Comparison of ENCODE assay signal across 8 cellular contexts in genomic region chr16:53099318-53100130, GRCh38. TPM values are rescaled to one million over a fixed set of nuclear protein-coding genes. Genes with fewer than 3 reads are reported as not detected.
DNase-seq lines count a peak whose midpoint lies in the region; ATAC-seq and TF ChIP-seq lines count a peak whose summit lies in the region.

No MANE protein-coding gene starts in this region.

- no peaks in the 10 kb centered on the region for H3K9me3 ChIP-seq in PC-9 (ENCODE audit: insufficient read depth, low read depth)

- no peaks in the 10 kb centered on the region for H3K27me3 ChIP-seq in PC-9 (ENCODE audit: insufficient read depth, low read depth)

- H3F3A ChIP-seq in PC-9 (ENCODE audit: insufficient read depth, low read depth) = peaks cover 45% of the 10 kb centered on the region

- peak overlapping the region; percentile 84 to 93 (median 92) for H3K4me3 Mint-ChIP-seq in IgD-negative memory B cell
- H3K4me3 Mint-ChIP-seq in activated T-helper 2 cell treated with anti-CD3 and anti-CD28 coated beads, Interferon-gamma antibody, Interleukin-2, Interleukin-4, amounts not matched to agents 10 μg/mL and 5 μg/mL and 100 μg/mL, durations not matched to agents 14 hours and 24 hours and 36 hours (ENCODE audit: low read depth) = peak overlapping the region; percentile 83
- H3K4me3 Mint-ChIP-seq in naive thymus-derived CD8-positive, alpha-beta T cell = peak overlapping the region; percentile 82 to 93 (median 88)
- H3K4me3 Mint-ChIP-seq in stimulated activated naive CD8-positive, alpha-beta T cell treated with anti-CD3 and anti-CD28 coated beads, Interleukin-15, amount 100 ng/mL, for 72 hours = peak overlapping the region; percentile 82 to 97

- no peaks in the 10 kb centered on the region for H4K20me1 ChIP-seq in PC-9 (ENCODE audit: insufficient read depth)

- DNase-seq in DMS 273 treated with DMSO at 0.1 percent for 48 hours (lab: John Stamatoyannopoulos, UW) = peak; percentile 91
- DNase-seq in PC-9 = peak; percentile 94 to 97
- DNase-seq in activated T-helper 2 cell treated with anti-CD3 and anti-CD28 coated beads, Interferon-gamma antibody, Interleukin-2, Interleukin-4, amounts not matched to agents 10 μg/mL and 5 μg/mL and 100 μg/mL, durations not matched to agents 14 hours and 24 hours and 36 hours (ENCODE audit: low spot score) = peak; percentile 37
- peak; percentile 96 for DNase-seq in fibroblast of pulmonary artery (ENCODE audit: low read depth)
- peak in 6 of 10 donors; percentile 11 to 34 (median 24) for DNase-seq in naive thymus-derived CD8-positive, alpha-beta T cell
- peak; percentile 38 to 68 for DNase-seq in stimulated activated naive CD8-positive, alpha-beta T cell treated with anti-CD3 and anti-CD28 coated beads, Interleukin-15, amount 100 ng/mL, for 72 hours

- H3K27ac ChIP-seq in PC-9 = peak overlapping the region; percentile 94

- peak; percentile 44 for ATAC-seq in GM21576 (IDR thresholded peaks at IDR 0.05; ENCODE audit: unreplicated experiment)
- ATAC-seq in naive thymus-derived CD8-positive, alpha-beta T cell = peak; percentile 77 to 83
- ATAC-seq in stimulated activated naive CD8-positive, alpha-beta T cell treated with anti-CD3 and anti-CD28 coated beads, Interleukin-15, amount 100 ng/mL, for 72 hours = peak; percentile 91

- H2AFZ ChIP-seq in PC-9 = peak overlapping the region; percentile 34

- intact Hi-C loops in PC-9 (cut with micrococcal nuclease; ENCODE audit: unreplicated experiment) = loop anchor here (1.0 kb wide), 2 partner anchors 31 to 44 kb away; no protein-coding TSS in a partner anchor
- intact Hi-C loops in activated T-helper 2 cell treated with anti-CD3 and anti-CD28 coated beads, Interferon-gamma antibody, Interleukin-2, Interleukin-4, amounts not matched to agents 10 μg/mL and 5 μg/mL and 100 μg/mL, durations not matched to agents 14 hours and 24 hours and 36 hours (cut with micrococcal nuclease) = loop anchor here (1.0 to 2.0 kb wide), 2 partner anchors 31 to 45 kb away; partner anchors contain the start of gene CHD9

- H3K4me3 ChIP-seq in PC-9 (peak overlapping the region; percentile 51), fibroblast of pulmonary artery (replicated peaks; ENCODE audit: low read depth, low read length) (peak overlapping the region; percentile 49)

- peak overlapping the region; percentile 96 to 99 (median 96) for H3K27ac Mint-ChIP-seq in IgD-negative memory B cell
- peak overlapping the region; percentile 96 for H3K27ac Mint-ChIP-seq in activated T-helper 2 cell treated with anti-CD3 and anti-CD28 coated beads, Interferon-gamma antibody, Interleukin-2, Interleukin-4, amounts not matched to agents 10 μg/mL and 5 μg/mL and 100 μg/mL, durations not matched to agents 14 hours and 24 hours and 36 hours
- H3K27ac Mint-ChIP-seq in naive thymus-derived CD8-positive, alpha-beta T cell = peak overlapping the region; percentile 41 to 94 (median 86)
- H3K27ac Mint-ChIP-seq in stimulated activated naive CD8-positive, alpha-beta T cell treated with anti-CD3 and anti-CD28 coated beads, Interleukin-15, amount 100 ng/mL, for 72 hours = peak overlapping the region; percentile 94 to 95

- no peaks in the 10 kb centered on the region for H3K9me2 ChIP-seq in PC-9 (ENCODE audit: insufficient read depth)

- peaks cover 40 to 42% (median 41%) of the 10 kb centered on the region in 3 donors for H3K4me1 Mint-ChIP-seq in IgD-negative memory B cell
- H3K4me1 Mint-ChIP-seq in activated T-helper 2 cell treated with anti-CD3 and anti-CD28 coated beads, Interferon-gamma antibody, Interleukin-2, Interleukin-4, amounts not matched to agents 10 μg/mL and 5 μg/mL and 100 μg/mL, durations not matched to agents 14 hours and 24 hours and 36 hours (ENCODE audit: low read depth) = peaks cover 23% of the 10 kb centered on the region
- H3K4me1 Mint-ChIP-seq in naive thymus-derived CD8-positive, alpha-beta T cell = peaks cover 8 to 41% (median 18%) of the 10 kb centered on the region in 4 donors
- peaks cover 17% of the 10 kb centered on the region for H3K4me1 Mint-ChIP-seq in stimulated activated naive CD8-positive, alpha-beta T cell treated with anti-CD3 and anti-CD28 coated beads, Interleukin-15, amount 100 ng/mL, for 72 hours

- no peaks in the 10 kb centered on the region for H3K9me3 Mint-ChIP-seq in IgD-negative memory B cell
- H3K9me3 Mint-ChIP-seq in activated T-helper 2 cell treated with anti-CD3 and anti-CD28 coated beads, Interferon-gamma antibody, Interleukin-2, Interleukin-4, amounts not matched to agents 10 μg/mL and 5 μg/mL and 100 μg/mL, durations not matched to agents 14 hours and 24 hours and 36 hours = no peaks in the 10 kb centered on the region
- H3K9me3 Mint-ChIP-seq in naive thymus-derived CD8-positive, alpha-beta T cell = no peaks in the 10 kb centered on the region
- H3K9me3 Mint-ChIP-seq in stimulated activated naive CD8-positive, alpha-beta T cell treated with anti-CD3 and anti-CD28 coated beads, Interleukin-15, amount 100 ng/mL, for 72 hours = no peaks in the 10 kb centered on the region

- peaks cover 60% of the 10 kb centered on the region for H3K4me1 ChIP-seq in PC-9 (replicated peaks; ENCODE audit: insufficient read depth)

- no peaks in the 10 kb centered on the region for H3K27me3 Mint-ChIP-seq in IgD-negative memory B cell
- no peaks in the 10 kb centered on the region for H3K27me3 Mint-ChIP-seq in activated T-helper 2 cell treated with anti-CD3 and anti-CD28 coated beads, Interferon-gamma antibody, Interleukin-2, Interleukin-4, amounts not matched to agents 10 μg/mL and 5 μg/mL and 100 μg/mL, durations not matched to agents 14 hours and 24 hours and 36 hours (ENCODE audit: low read depth)
- no peaks in the 10 kb centered on the region for H3K27me3 Mint-ChIP-seq in naive thymus-derived CD8-positive, alpha-beta T cell
- H3K27me3 Mint-ChIP-seq in stimulated activated naive CD8-positive, alpha-beta T cell treated with anti-CD3 and anti-CD28 coated beads, Interleukin-15, amount 100 ng/mL, for 72 hours = no peaks in the 10 kb centered on the region

- no TSS peak for BruUV-seq in PC-9 (replicated peaks; lab: Mats Ljungman, UMichigan)

- no peaks in the 10 kb centered on the region for H3K36me3 ChIP-seq in PC-9 (ENCODE audit: low read depth)

- H3K79me2 ChIP-seq in PC-9 (ENCODE audit: low read depth) = peaks cover 23% of the 10 kb centered on the region; the same call in 1 of the 2 replicates

- POLR2A ChIA-PET in PC-9 (lab: Charles Lee; ENCODE audit: unreplicated experiment) = interaction anchor here (0.6 to 0.7 kb wide), 2 partner anchors 30 to 42 kb away, joined by 3 to 5 read pairs; no protein-coding TSS in a partner anchor
- POLR2A ChIA-PET in naive thymus-derived CD8-positive, alpha-beta T cell (lab: Charles Lee) = no interaction called here

- TF ChIP-seq CTCF in PC-9 (conservative IDR thresholded peaks at IDR 0.05) (no peak), fibroblast of pulmonary artery (IDR thresholded peaks at IDR 0.05; ENCODE audit: low read length, missing control alignments) (no peak)

- H3K4me2 ChIP-seq in PC-9 = peak overlapping the region; percentile 87

- H3K36me3 Mint-ChIP-seq in IgD-negative memory B cell = peaks cover 2% of the 10 kb centered on the region
- H3K36me3 Mint-ChIP-seq in activated T-helper 2 cell treated with anti-CD3 and anti-CD28 coated beads, Interferon-gamma antibody, Interleukin-2, Interleukin-4, amounts not matched to agents 10 μg/mL and 5 μg/mL and 100 μg/mL, durations not matched to agents 14 hours and 24 hours and 36 hours (ENCODE audit: low read depth) = peaks cover 2% of the 10 kb centered on the region
- no peaks in the 10 kb centered on the region for H3K36me3 Mint-ChIP-seq in naive thymus-derived CD8-positive, alpha-beta T cell

- CTCF ChIA-PET in PC-9 (lab: Charles Lee) = no interaction called here

RNA-seq across cellular contexts. Expression of gene CHD9, which starts 44.7 kb away (rescaled TPM):
- 72.3 TPM for polyA plus RNA-seq in IgD-negative memory B cell
- total RNA-seq in PC-9 (2021) = 19.2 and 26.3 TPM in 2 replicates
- total RNA-seq in activated T-helper 2 cell treated with anti-CD3 and anti-CD28 coated beads, Interferon-gamma antibody, Interleukin-2, Interleukin-4, amounts not matched to agents 10 μg/mL and 5 μg/mL and 100 μg/mL, durations not matched to agents 14 hours and 24 hours and 36 hours = 25.0 and 27.1 TPM in 2 replicates
- 10 to 100 TPM; 36.4 to 42.6 TPM for total RNA-seq in naive thymus-derived CD8-positive, alpha-beta T cell
- 10 to 100 TPM; 18.4 to 28.8 (median 21.7) TPM for polyA plus RNA-seq in naive thymus-derived CD8-positive, alpha-beta T cell

RNA-seq across cellular contexts. Expression of gene CHD9NB, which starts 46.8 kb away (rescaled TPM):
- not detected for polyA plus RNA-seq in IgD-negative memory B cell
- 1.9 and 2.8 TPM in 2 replicates for total RNA-seq in PC-9 (2021)
- total RNA-seq in activated T-helper 2 cell treated with anti-CD3 and anti-CD28 coated beads, Interferon-gamma antibody, Interleukin-2, Interleukin-4, amounts not matched to agents 10 μg/mL and 5 μg/mL and 100 μg/mL, durations not matched to agents 14 hours and 24 hours and 36 hours = 0.25 and 0.32 TPM in 2 replicates
- total RNA-seq in naive thymus-derived CD8-positive, alpha-beta T cell = not detected
- not detected for polyA plus RNA-seq in naive thymus-derived CD8-positive, alpha-beta T cell

Comparison
In these comparisons a context has a peak if more than half of its experiments do, and no peak if none do; other contexts are left out.
1. Peak in every context shown above with its lines: DNase-seq, ATAC-seq, H3K4me3 ChIP-seq and H3K27ac ChIP-seq.
2. DNase-seq: peak in every context shown above with its lines; median percentile 96 in fibroblast of pulmonary artery; 96 in PC-9; 91 in DMS 273 treated with DMSO at 0.1 percent for 48 hours; 53 in stimulated activated naive CD8-positive, alpha-beta T cell treated with anti-CD3 and anti-CD28 coated beads, Interleukin-15, amount 100 ng/mL, for 72 hours; 37 in activated T-helper 2 cell treated with anti-CD3 and anti-CD28 coated beads, Interferon-gamma antibody, Interleukin-2, Interleukin-4, amounts not matched to agents 10 μg/mL and 5 μg/mL and 100 μg/mL, durations not matched to agents 14 hours and 24 hours and 36 hours; 24 in naive thymus-derived CD8-positive, alpha-beta T cell.